ENCODE assay signal across 10 cellular contexts in the genomic region with DNA sequence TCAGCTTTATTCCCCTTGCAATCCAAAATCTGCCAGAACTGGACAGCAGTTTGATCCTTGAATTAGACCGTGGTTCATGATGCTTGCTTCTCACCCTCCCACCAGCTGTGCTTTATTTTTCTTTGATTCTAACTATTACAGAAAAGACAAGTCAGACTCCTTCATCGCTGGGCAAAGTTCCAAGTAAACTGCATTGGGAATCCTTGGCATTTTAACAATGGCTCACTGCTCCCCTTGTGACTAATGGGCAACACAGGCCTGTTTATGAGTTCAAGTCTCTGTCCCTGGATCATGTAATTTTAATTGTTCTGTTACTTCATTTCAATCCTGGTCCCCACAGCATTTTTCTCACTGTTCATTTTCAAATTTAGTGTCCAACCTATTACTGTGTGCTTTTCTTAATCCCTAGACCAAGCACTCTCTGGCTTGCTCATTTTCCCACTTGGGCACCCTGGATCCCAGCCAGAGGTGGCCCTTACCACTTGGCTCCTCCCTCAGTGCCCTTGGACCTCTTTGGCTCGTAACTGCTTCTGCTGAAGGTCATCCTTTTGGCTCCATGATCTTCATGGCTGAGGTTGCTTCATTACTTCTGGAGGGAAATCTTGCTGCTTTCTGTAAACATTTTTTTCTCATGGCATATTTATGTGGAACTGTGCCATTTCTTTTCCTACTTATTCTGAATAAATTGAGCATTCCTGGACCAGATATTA. TPM values are rescaled to one million over a fixed set of nuclear protein-coding genes. Genes with fewer than 3 reads are reported as not detected.
DNase-seq lines count a peak whose midpoint lies in the region; ATAC-seq, FAIRE-seq and TF ChIP-seq lines count a peak whose summit lies in the region.
"Had no signal": no experiment of that assay in that cellular context is flagged by ENCODE, and none has a peak within 500 bp of the region (broad histone marks: within the 10 kb centered on the region; RNA-seq: fewer than 3 reads in every experiment).

No MANE protein-coding gene starts in this region.

- FAIRE-seq in A549 (lab: Jason Lieb, UNC): no peak

- no peak overlapping the region for H3K9ac ChIP-seq in muscle layer of colon (ENCODE audit: low read length)

- H3K4me3 ChIP-seq in A549 (no peak overlapping the region), muscle layer of colon (ENCODE audit: low read depth in 1 of 2, low read length in 2 of 2) (no peak overlapping the region)

- H3K27ac ChIP-seq in A549 (peak overlapping the region; percentile 13 to 60; a peak in 3 of 6 replicates), muscle layer of colon (ENCODE audit: low read depth, low read length) (peak overlapping the region; percentile 6)

- POLR2A ChIA-PET in A549 (lab: Yijun Ruan, JAX): no interaction called here

- ATAC-seq in A549 (no peak), GM19328 (IDR thresholded peaks at IDR 0.05; ENCODE audit: unreplicated experiment) (no peak), esophagus mucosa (no peak), GM21381 (IDR thresholded peaks at IDR 0.05; ENCODE audit: unreplicated experiment) (no peak)
- ATAC-seq: stimulated activated effector memory CD8-positive, alpha-beta T cell treated with anti-CD3 and anti-CD28 coated beads, Interleukin-12 subunit alpha, Interleukin-12 subunit beta, amount 100 ng/mL, for 72 hours had no signal

- DNase-seq in A549 (ENCODE audit: low read depth in 1 of 2, low spot score in 1 of 2): peak in 1 of 2 experiments; percentile 26
- peak; percentile 86 for DNase-seq in HFFc6
- peak; percentile 45 for DNase-seq in brain pericyte (ENCODE audit: low read depth, low spot score)
- DNase-seq in activated T-helper 1 cell treated with anti-CD3 and anti-CD28 coated beads, Interleukin-12 subunit alpha, Interleukin-12 subunit beta, Interleukin-2, Interleukin-4 antibody, amounts not matched to agents 30 ng/mL and 10 ng/mL and 1 ng/mL, durations not matched to agents 14 hours and 24 hours and 36 hours (ENCODE audit: low spot score): no peak
- DNase-seq: T-helper 1 cell had no signal

- peaks cover 52% of the 10 kb centered on the region for H3K4me1 Mint-ChIP-seq in HFFc6 (ENCODE audit: low read depth)
- H3K4me1 Mint-ChIP-seq in activated T-helper 1 cell treated with anti-CD3 and anti-CD28 coated beads, Interleukin-12 subunit alpha, Interleukin-12 subunit beta, Interleukin-2, Interleukin-4 antibody, amounts not matched to agents 30 ng/mL and 10 ng/mL and 1 ng/mL, durations not matched to agents 14 hours and 24 hours and 36 hours (ENCODE audit: low read depth): no peaks in the 10 kb centered on the region
- H3K4me1 Mint-ChIP-seq: stimulated activated effector memory CD8-positive, alpha-beta T cell treated with anti-CD3 and anti-CD28 coated beads, Interleukin-12 subunit alpha, Interleukin-12 subunit beta, amount 100 ng/mL, for 72 hours had no signal

- peak overlapping the region; percentile 49 for H3K4me2 ChIP-seq in A549

- H3K27ac Mint-ChIP-seq in HFFc6: peak overlapping the region; percentile 61; the same call in 1 of the 2 replicates
- H3K27ac Mint-ChIP-seq in activated T-helper 1 cell treated with anti-CD3 and anti-CD28 coated beads, Interleukin-12 subunit alpha, Interleukin-12 subunit beta, Interleukin-2, Interleukin-4 antibody, amounts not matched to agents 30 ng/mL and 10 ng/mL and 1 ng/mL, durations not matched to agents 14 hours and 24 hours and 36 hours: no peak overlapping the region
- H3K27ac Mint-ChIP-seq: stimulated activated effector memory CD8-positive, alpha-beta T cell treated with anti-CD3 and anti-CD28 coated beads, Interleukin-12 subunit alpha, Interleukin-12 subunit beta, amount 100 ng/mL, for 72 hours had no signal

- H3K27me3 ChIP-seq in muscle layer of colon (ENCODE audit: control insufficient read depth in 1 of 2, insufficient read depth in 2 of 2, low read length in 2 of 2): no peaks in the 10 kb centered on the region

- no peaks in the 10 kb centered on the region for H3K9me3 Mint-ChIP-seq in HFFc6
- no peaks in the 10 kb centered on the region for H3K9me3 Mint-ChIP-seq in activated T-helper 1 cell treated with anti-CD3 and anti-CD28 coated beads, Interleukin-12 subunit alpha, Interleukin-12 subunit beta, Interleukin-2, Interleukin-4 antibody, amounts not matched to agents 30 ng/mL and 10 ng/mL and 1 ng/mL, durations not matched to agents 14 hours and 24 hours and 36 hours
- H3K9me3 Mint-ChIP-seq: stimulated activated effector memory CD8-positive, alpha-beta T cell treated with anti-CD3 and anti-CD28 coated beads, Interleukin-12 subunit alpha, Interleukin-12 subunit beta, amount 100 ng/mL, for 72 hours had no signal

- no peak for TF ChIP-seq CTCF in A549 (IDR thresholded peaks at IDR 0.05)
- TF ChIP-seq CTCF in HFFc6 (IDR thresholded peaks at IDR 0.05): no peak

- H3K4me1 ChIP-seq in A549 (peaks cover 16% of the 10 kb centered on the region), muscle layer of colon (ENCODE audit: insufficient read depth, low read length) (peaks cover 21% of the 10 kb centered on the region)

- intact Hi-C loops in activated T-helper 1 cell treated with anti-CD3 and anti-CD28 coated beads, Interleukin-12 subunit alpha, Interleukin-12 subunit beta, Interleukin-2, Interleukin-4 antibody, amounts not matched to agents 30 ng/mL and 10 ng/mL and 1 ng/mL, durations not matched to agents 14 hours and 24 hours and 36 hours (cut with micrococcal nuclease): no loop called here

- H3K9me3 ChIP-seq in A549 (no peaks in the 10 kb centered on the region), muscle layer of colon (ENCODE audit: low read length) (no peaks in the 10 kb centered on the region)

- H3K36me3 ChIP-seq in muscle layer of colon (ENCODE audit: insufficient read depth, low read length): no peaks in the 10 kb centered on the region

- 35% methylated on average over 3 of the region's 3 CpGs for WGBS in A549 (ENCODE audit: missing lambda C conversion rate)

- H3K27me3 Mint-ChIP-seq in HFFc6 (ENCODE audit: insufficient read depth): no peaks in the 10 kb centered on the region; the same call in none of the 2 replicates
- peaks cover 17% of the 10 kb centered on the region for H3K27me3 Mint-ChIP-seq in activated T-helper 1 cell treated with anti-CD3 and anti-CD28 coated beads, Interleukin-12 subunit alpha, Interleukin-12 subunit beta, Interleukin-2, Interleukin-4 antibody, amounts not matched to agents 30 ng/mL and 10 ng/mL and 1 ng/mL, durations not matched to agents 14 hours and 24 hours and 36 hours (ENCODE audit: insufficient read depth)

- CTCF ChIA-PET in A549 (lab: Yijun Ruan, JAX): interaction anchor here (0.8 to 5.3 kb wide), 22 partner anchors 18 to 362 kb away, joined by 3 to 37 read pairs (median 5); a partner anchor contains a TSS

- no peaks in the 10 kb centered on the region for H3K36me3 Mint-ChIP-seq in HFFc6 (ENCODE audit: low read depth)
- H3K36me3 Mint-ChIP-seq in activated T-helper 1 cell treated with anti-CD3 and anti-CD28 coated beads, Interleukin-12 subunit alpha, Interleukin-12 subunit beta, Interleukin-2, Interleukin-4 antibody, amounts not matched to agents 30 ng/mL and 10 ng/mL and 1 ng/mL, durations not matched to agents 14 hours and 24 hours and 36 hours (ENCODE audit: low read depth): peaks cover under 1% of the 10 kb centered on the region
- H3K36me3 Mint-ChIP-seq: stimulated activated effector memory CD8-positive, alpha-beta T cell treated with anti-CD3 and anti-CD28 coated beads, Interleukin-12 subunit alpha, Interleukin-12 subunit beta, amount 100 ng/mL, for 72 hours had no signal

- no peak for TF ChIP-seq POLR2A in A549 (IDR thresholded peaks at IDR 0.05; ENCODE audit: low read length)

- TF ChIP-seq EP300 in A549 (IDR thresholded peaks at IDR 0.05): no peak

- no peak for TF ChIP-seq RAD21 in A549 (conservative IDR thresholded peaks at IDR 0.05 in 1 of 2, IDR thresholded peaks at IDR 0.05 in 1 of 2)

- H3K4me3 Mint-ChIP-seq in HFFc6: no peak overlapping the region
- H3K4me3 Mint-ChIP-seq in activated T-helper 1 cell treated with anti-CD3 and anti-CD28 coated beads, Interleukin-12 subunit alpha, Interleukin-12 subunit beta, Interleukin-2, Interleukin-4 antibody, amounts not matched to agents 30 ng/mL and 10 ng/mL and 1 ng/mL, durations not matched to agents 14 hours and 24 hours and 36 hours: no peak overlapping the region
- H3K4me3 Mint-ChIP-seq: stimulated activated effector memory CD8-positive, alpha-beta T cell treated with anti-CD3 and anti-CD28 coated beads, Interleukin-12 subunit alpha, Interleukin-12 subunit beta, amount 100 ng/mL, for 72 hours had no signal

RNA-seq across cellular contexts. Expression of a gene that starts 32.8 kb away (rescaled TPM):
- 11.7 and 12.5 TPM in 2 replicates for polyA plus RNA-seq in A549 (2011; rRNA removed)
- 39.1 TPM in 2 replicates for polyA plus RNA-seq in A549 (2012; cell fraction: cytosol; rRNA removed)
- 18.5 and 19.2 TPM in 2 replicates for polyA plus RNA-seq in A549 (2012; cell fraction: nucleus; rRNA removed)
- 9.2 to 18.9 TPM (median 12.0 TPM) in 3 replicates for polyA plus RNA-seq in A549 (2017; fragmentation: RNase III; extraction: RNeasy Plus Mini Kit Qiagen cat#74134 plus additional on column Dnase treatment)
- polyA minus RNA-seq in A549 (2011; rRNA and poly(A)+ RNA removed): 8.1 and 8.9 TPM in 2 replicates
- 10 to 100 TPM in 4 of 6 experiments, 1 to 10 TPM in 2; 4.9 to 23.9 (median 20.9) TPM for total RNA-seq in HFFc6 (2021; fragmentation: NEBNext Ultra II Directional; extraction: Animal tissue kit (Norgen Biotek cat#: 25700))
- total RNA-seq in esophagus mucosa: 11.7 TPM
- 249 and 253 TPM in 2 replicates for total RNA-seq in activated T-helper 1 cell treated with anti-CD3 and anti-CD28 coated beads, Interleukin-12 subunit alpha, Interleukin-12 subunit beta, Interleukin-2, Interleukin-4 antibody, amounts not matched to agents 30 ng/mL and 10 ng/mL and 1 ng/mL, durations not matched to agents 14 hours and 24 hours and 36 hours

RNA-seq across cellular contexts. Expression of a gene that starts 33.3 kb away (rescaled TPM):
- 21.2 and 28.2 TPM in 2 replicates for polyA plus RNA-seq in A549 (2011; rRNA removed)
- polyA plus RNA-seq in A549 (2012; cell fraction: cytosol; rRNA removed): 16.4 and 19.8 TPM in 2 replicates
- 24.1 and 26.7 TPM in 2 replicates for polyA plus RNA-seq in A549 (2012; cell fraction: nucleus; rRNA removed)
- 19.0 to 25.8 TPM (median 21.4 TPM) in 3 replicates for polyA plus RNA-seq in A549 (2017; fragmentation: RNase III; extraction: RNeasy Plus Mini Kit Qiagen cat#74134 plus additional on column Dnase treatment)
- 24.5 and 30.3 TPM in 2 replicates for polyA minus RNA-seq in A549 (2011; rRNA and poly(A)+ RNA removed)
- total RNA-seq in HFFc6 (2021; fragmentation: NEBNext Ultra II Directional; extraction: Animal tissue kit (Norgen Biotek cat#: 25700)): 10 to 100 TPM; 29.9 to 42.6 (median 37.8) TPM
- total RNA-seq in esophagus mucosa: 26.0 TPM
- 284 and 290 TPM in 2 replicates for total RNA-seq in activated T-helper 1 cell treated with anti-CD3 and anti-CD28 coated beads, Interleukin-12 subunit alpha, Interleukin-12 subunit beta, Interleukin-2, Interleukin-4 antibody, amounts not matched to agents 30 ng/mL and 10 ng/mL and 1 ng/mL, durations not matched to agents 14 hours and 24 hours and 36 hours

RNA-seq across cellular contexts. Expression of a gene that starts 43.0 kb away (rescaled TPM):
- 18.7 and 20.2 TPM in 2 replicates for polyA plus RNA-seq in A549 (2011; rRNA removed)
- 11.4 and 13.4 TPM in 2 replicates for polyA plus RNA-seq in A549 (2012; cell fraction: cytosol; rRNA removed)
- polyA plus RNA-seq in A549 (2012; cell fraction: nucleus; rRNA removed): 10.3 and 11.9 TPM in 2 replicates
- 14.6 to 16.6 TPM (median 15.9 TPM) in 3 replicates for polyA plus RNA-seq in A549 (2017; fragmentation: RNase III; extraction: RNeasy Plus Mini Kit Qiagen cat#74134 plus additional on column Dnase treatment)
- 7.3 and 9.3 TPM in 2 replicates for polyA minus RNA-seq in A549 (2011; rRNA and poly(A)+ RNA removed)
- 10 to 100 TPM; 24.4 to 43.3 (median 39.5) TPM for total RNA-seq in HFFc6 (2021; fragmentation: NEBNext Ultra II Directional; extraction: Animal tissue kit (Norgen Biotek cat#: 25700))
- 33.0 TPM for total RNA-seq in esophagus mucosa
- 353 and 358 TPM in 2 replicates for total RNA-seq in activated T-helper 1 cell treated with anti-CD3 and anti-CD28 coated beads, Interleukin-12 subunit alpha, Interleukin-12 subunit beta, Interleukin-2, Interleukin-4 antibody, amounts not matched to agents 30 ng/mL and 10 ng/mL and 1 ng/mL, durations not matched to agents 14 hours and 24 hours and 36 hours

RNA-seq across cellular contexts. Expression of a gene that starts 48.3 kb away (rescaled TPM):
- polyA plus RNA-seq in A549 (2011; rRNA removed) (11.4 and 12.1 TPM in 2 replicates), A549 (2017; fragmentation: RNase III; extraction: RNeasy Plus Mini Kit Qiagen cat#74134 plus additional on column Dnase treatment) (15.9 to 18.4 TPM (median 16.5 TPM) in 3 replicates)
- 13.0 and 19.3 TPM in 2 replicates for polyA plus RNA-seq in A549 (2012; cell fraction: cytosol; rRNA removed)
- 19.1 and 32.6 TPM in 2 replicates for polyA plus RNA-seq in A549 (2012; cell fraction: nucleus; rRNA removed)
- 21.0 and 42.2 TPM in 2 replicates for polyA minus RNA-seq in A549 (2011; rRNA and poly(A)+ RNA removed)
- 10 to 100 TPM; 25.3 to 47.5 (median 39.2) TPM for total RNA-seq in HFFc6 (2021; fragmentation: NEBNext Ultra II Directional; extraction: Animal tissue kit (Norgen Biotek cat#: 25700))
- 23.1 TPM for total RNA-seq in esophagus mucosa
- total RNA-seq in activated T-helper 1 cell treated with anti-CD3 and anti-CD28 coated beads, Interleukin-12 subunit alpha, Interleukin-12 subunit beta, Interleukin-2, Interleukin-4 antibody, amounts not matched to agents 30 ng/mL and 10 ng/mL and 1 ng/mL, durations not matched to agents 14 hours and 24 hours and 36 hours: 160 and 167 TPM in 2 replicates

RNA-seq across cellular contexts. Expression of a gene that starts 54.0 kb away (rescaled TPM):
- 14.3 and 21.6 TPM in 2 replicates for polyA plus RNA-seq in A549 (2011; rRNA removed)
- 2.8 and 3.4 TPM in 2 replicates for polyA plus RNA-seq in A549 (2012; cell fraction: cytosol; rRNA removed)
- 2.4 and 2.6 TPM in 2 replicates for polyA plus RNA-seq in A549 (2012; cell fraction: nucleus; rRNA removed)
- polyA plus RNA-seq in A549 (2017; fragmentation: RNase III; extraction: RNeasy Plus Mini Kit Qiagen cat#74134 plus additional on column Dnase treatment): 2.1 to 3.7 TPM (median 3.0 TPM) in 3 replicates
- 5.6 and 12.2 TPM in 2 replicates for polyA minus RNA-seq in A549 (2011; rRNA and poly(A)+ RNA removed)
- not detected for total RNA-seq in HFFc6 (2021; fragmentation: NEBNext Ultra II Directional; extraction: Animal tissue kit (Norgen Biotek cat#: 25700))
- total RNA-seq in esophagus mucosa: 5.5 TPM
- total RNA-seq in activated T-helper 1 cell treated with anti-CD3 and anti-CD28 coated beads, Interleukin-12 subunit alpha, Interleukin-12 subunit beta, Interleukin-2, Interleukin-4 antibody, amounts not matched to agents 30 ng/mL and 10 ng/mL and 1 ng/mL, durations not matched to agents 14 hours and 24 hours and 36 hours: 2.7 and 2.8 TPM in 2 replicates

Comparison
In these comparisons a context has a peak if more than half of its experiments do, and no peak if none do; other contexts are left out.
1. RNA of a gene that starts 32.8 kb away (total RNA-seq): 249 to 253 TPM in activated T-helper 1 cell treated with anti-CD3 and anti-CD28 coated beads, Interleukin-12 subunit alpha, Interleukin-12 subunit beta, Interleukin-2, Interleukin-4 antibody, amounts not matched to agents 30 ng/mL and 10 ng/mL and 1 ng/mL, durations not matched to agents 14 hours and 24 hours and 36 hours; 4.9 to 23.9 TPM in HFFc6 and 11.7 TPM in esophagus mucosa (single experiment); every median in the first group is over 10 times any median in the second.